In genomic region chr13:23743717-23744116, GRCh38 we compare ENCODE assay signal across 1 cellular context.
TF ChIP-seq lines count a peak whose summit lies in the region.

No MANE protein-coding gene starts in this region.

TF ChIP-seq in IMR-90, 13 proteins besides CTCF, POLR2A, EP300 and RAD21 (continued from another document):
- TF ChIP-seq MXI1 (IDR thresholded peaks at IDR 0.05; ENCODE audit: borderline replicate concordance, low read depth, low read length) (no peak), MAFK (IDR thresholded peaks at IDR 0.05; ENCODE audit: low read depth, low read length) (no peak), CHD1 (IDR thresholded peaks at IDR 0.05; ENCODE audit: low read depth, low read length) (no peak), FOS (IDR thresholded peaks at IDR 0.05; ENCODE audit: low read depth, low read length) (no peak), RCOR1 (IDR thresholded peaks at IDR 0.05; ENCODE audit: insufficient replicate concordance, low read length) (no peak), MAZ (IDR thresholded peaks at IDR 0.05; ENCODE audit: borderline replicate concordance, low read depth, low read length) (no peak), ELK1 (IDR thresholded peaks at IDR 0.05; ENCODE audit: borderline replicate concordance, low read depth, low read length) (no peak), SMC3 (IDR thresholded peaks at IDR 0.05; ENCODE audit: low read depth, low read length) (no peak)
